In genomic region chr11:62726156-62727006, GRCh38 we compare ENCODE assay signal across 8 cellular contexts. TPM values are rescaled to one million over a fixed set of nuclear protein-coding genes. Genes with fewer than 3 reads are reported as not detected.
DNase-seq lines count a peak whose midpoint lies in the region; ATAC-seq and TF ChIP-seq lines count a peak whose summit lies in the region.

No MANE protein-coding gene starts in this region.

- peaks cover 0 to 13% of the 10 kb centered on the region in 2 donors for H3K36me3 ChIP-seq in prostate gland

- peak overlapping the region; percentile 87 for H3K4me3 Mint-ChIP-seq in activated CD4-positive, alpha-beta memory T cell treated with anti-CD3 and anti-CD28 coated beads, Interleukin-2, amount 10 ng/mL, durations not matched to agents 7 days and 5 days

- H3K27me3 Mint-ChIP-seq in activated CD4-positive, alpha-beta memory T cell treated with anti-CD3 and anti-CD28 coated beads, Interleukin-2, amount 10 ng/mL, durations not matched to agents 7 days and 5 days, result no peaks in the 10 kb centered on the region

- peaks cover 69% of the 10 kb centered on the region for H3K36me3 Mint-ChIP-seq in activated CD4-positive, alpha-beta memory T cell treated with anti-CD3 and anti-CD28 coated beads, Interleukin-2, amount 10 ng/mL, durations not matched to agents 7 days and 5 days (ENCODE audit: low read depth)

- no peaks in the 10 kb centered on the region for H3K9me3 Mint-ChIP-seq in activated CD4-positive, alpha-beta memory T cell treated with anti-CD3 and anti-CD28 coated beads, Interleukin-2, amount 10 ng/mL, durations not matched to agents 7 days and 5 days

- H3K4me3 ChIP-seq in GM12864 (ENCODE audit: low read depth, low read length) (peak overlapping the region; percentile 86), prostate gland (peak overlapping the region; percentile 79 to 90)

- POLR2A ChIA-PET in activated CD4-positive, alpha-beta memory T cell treated with anti-CD3 and anti-CD28 coated beads, Interleukin-2, amount 10 ng/mL, durations not matched to agents 7 days and 5 days (lab: Charles Lee), result interaction anchor here (0.6 to 9.9 kb wide), 28 partner anchors 11 to 183 kb away, joined by 3 to 234 read pairs (median 14); partner anchors contain the start of genes BSCL2, C11orf98, CSKMT and GANAB

- TF ChIP-seq POLR2A in prostate gland (IDR thresholded peaks at IDR 0.05), result no peak

- peaks cover 55% of the 10 kb centered on the region for H3K4me1 Mint-ChIP-seq in activated CD4-positive, alpha-beta memory T cell treated with anti-CD3 and anti-CD28 coated beads, Interleukin-2, amount 10 ng/mL, durations not matched to agents 7 days and 5 days

- DNase-seq in GM12864 (ENCODE audit: low read depth) (no peak), head of caudate nucleus (peak in 24 of 42 donors; percentile 3 to 55 (median 29)), prostate gland (ENCODE audit: low spot score) (peak; percentile 21), SW480 (ENCODE audit: low spot score) (no peak), GM19238 (ENCODE audit: insufficient read length, low spot score) (no peak)
- DNase-seq in activated CD4-positive, alpha-beta memory T cell treated with anti-CD3 and anti-CD28 coated beads, Interleukin-2, amount 10 ng/mL, durations not matched to agents 7 days and 5 days, result no peak

- 0% methylated on average over 63 of the region's 65 CpGs for WGBS in prostate gland

- TF ChIP-seq CTCF in GM12864 (IDR thresholded peaks at IDR 0.05; ENCODE audit: low read depth, low read length, missing control alignments) (no peak), prostate gland (IDR thresholded peaks at IDR 0.05) (no peak)

- ATAC-seq in HG02870 (IDR thresholded peaks at IDR 0.05; ENCODE audit: unreplicated experiment) (peak; percentile 8), HG03460 (IDR thresholded peaks at IDR 0.05; ENCODE audit: unreplicated experiment) (no peak)

- peak overlapping the region; percentile 89 to 97 for H3K27ac ChIP-seq in prostate gland

- no peaks in the 10 kb centered on the region for H3K9me3 ChIP-seq in prostate gland

- intact Hi-C loops in head of caudate nucleus (cut with DNase I) (loop anchor here (2.0 to 10.0 kb wide), 3 partner anchors 18 to 108 kb away; partner anchors contain the start of genes STX5, TAF6L, TEX54 and WDR74), prostate gland (cut with DNase I) (loop anchor here (5.0 kb wide), 1 partner anchor 36 kb away; the partner anchor contains the start of gene POLR2G)

- peak overlapping the region; percentile 97 for H3K27ac Mint-ChIP-seq in activated CD4-positive, alpha-beta memory T cell treated with anti-CD3 and anti-CD28 coated beads, Interleukin-2, amount 10 ng/mL, durations not matched to agents 7 days and 5 days

- no peaks in the 10 kb centered on the region for H3K27me3 ChIP-seq in prostate gland (replicated peaks; ENCODE audit: insufficient read depth)

- H3K4me1 ChIP-seq in prostate gland (replicated peaks), result peaks cover 9% of the 10 kb centered on the region

- CTCF ChIA-PET in activated CD4-positive, alpha-beta memory T cell treated with anti-CD3 and anti-CD28 coated beads, Interleukin-2, amount 10 ng/mL, durations not matched to agents 7 days and 5 days (lab: Charles Lee), result interaction anchor here (0.9 to 3.6 kb wide), 10 partner anchors 13 to 166 kb away, joined by 3 to 22 read pairs (median 6); partner anchors contain the start of genes SLC3A2, TAF6L and ZBTB3

RNA-seq across cellular contexts. Expression of gene HNRNPUL2, which starts 0.9 kb away (rescaled TPM):
- 10 to 100 TPM; 65.1 to 65.3 TPM for total RNA-seq in activated CD4-positive, alpha-beta memory T cell treated with anti-CD3 and anti-CD28 coated beads, Interleukin-2, amount 10 ng/mL, durations not matched to agents 7 days and 5 days
- 10 to 100 TPM; 26.6 to 33.5 TPM for total RNA-seq in prostate gland

RNA-seq across cellular contexts. Expression of gene TTC9C, which starts 1.9 kb away (rescaled TPM):
- total RNA-seq in activated CD4-positive, alpha-beta memory T cell treated with anti-CD3 and anti-CD28 coated beads, Interleukin-2, amount 10 ng/mL, durations not matched to agents 7 days and 5 days, result 10 to 100 TPM; 48.3 to 48.4 TPM
- 10 to 100 TPM; 25.1 to 25.5 TPM for total RNA-seq in prostate gland

RNA-seq across cellular contexts. Expression of gene GNG3, which starts 18.9 kb away (rescaled TPM):
- total RNA-seq in activated CD4-positive, alpha-beta memory T cell treated with anti-CD3 and anti-CD28 coated beads, Interleukin-2, amount 10 ng/mL, durations not matched to agents 7 days and 5 days, result not detected
- not detected for total RNA-seq in prostate gland

RNA-seq across cellular contexts. Expression of gene BSCL2, which starts 19.2 kb away (rescaled TPM):
- 10 to 100 TPM; 24.2 to 28.9 TPM for total RNA-seq in activated CD4-positive, alpha-beta memory T cell treated with anti-CD3 and anti-CD28 coated beads, Interleukin-2, amount 10 ng/mL, durations not matched to agents 7 days and 5 days
- total RNA-seq in prostate gland, result 100 to 1,000 TPM; 148 to 187 TPM

RNA-seq across cellular contexts. Expression of gene ZBTB3, which starts 27.6 kb away (rescaled TPM):
- total RNA-seq in activated CD4-positive, alpha-beta memory T cell treated with anti-CD3 and anti-CD28 coated beads, Interleukin-2, amount 10 ng/mL, durations not matched to agents 7 days and 5 days, result 10 to 100 TPM; 13.3 to 13.4 TPM
- total RNA-seq in prostate gland, result 10 to 100 TPM; 14.8 to 19.1 TPM

Comparison
In these comparisons a context has a peak if more than half of its experiments do, and no peak if none do; other contexts are left out.
1. DNase-seq: peak in head of caudate nucleus (24 of 42) and prostate gland (single experiment); none in GM12864 (single experiment), activated CD4-positive, alpha-beta memory T cell treated with anti-CD3 and anti-CD28 coated beads, Interleukin-2, amount 10 ng/mL, durations not matched to agents 7 days and 5 days (single experiment), SW480 (single experiment) and GM19238 (single experiment).